19 cellular contexts compared by ENCODE assay signal in the genomic region with DNA sequence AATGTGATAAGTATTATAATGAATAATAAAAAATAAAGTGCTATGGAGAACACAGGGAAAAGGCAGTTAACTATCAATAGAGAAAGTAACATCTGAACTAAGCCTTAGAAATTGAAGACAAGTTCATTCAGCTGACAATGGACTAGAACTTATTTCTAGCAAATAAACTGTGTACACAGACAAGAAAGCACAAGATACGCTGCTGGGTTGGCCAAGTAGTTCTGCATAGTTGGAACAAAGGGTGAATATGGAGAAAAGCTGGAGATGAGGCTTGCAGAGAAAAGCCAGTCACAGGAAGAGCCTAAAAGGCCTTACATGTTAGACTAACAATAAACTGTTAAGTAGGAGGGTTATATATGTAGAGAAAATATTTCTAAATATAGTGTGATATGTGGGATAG.
DNase-seq lines count a peak whose midpoint lies in the region; ATAC-seq, FAIRE-seq and TF ChIP-seq lines count a peak whose summit lies in the region.
"Had no signal": no experiment of that assay in that cellular context is flagged by ENCODE, and none has a peak within 500 bp of the region (broad histone marks: within the 10 kb centered on the region; RNA-seq: fewer than 3 reads in every experiment).

No MANE protein-coding gene starts in this region.

- no peak overlapping the region for H3K4me2 ChIP-seq in HepG2 (ENCODE audit: low read depth, low read length)
- H3K4me2 ChIP-seq: BLaER1 treated with 17β-estradiol and CSF1 and Interleukin-3, amounts not matched to agents 10 nM and 100 nM had no signal

- no peaks in the 10 kb centered on the region for H3K9me3 Mint-ChIP-seq in dendritic cell treated with granulocyte-macrophage colony-stimulating factor and Interleukin-4, amounts not matched to agents 40 ng/mL and 50 ng/mL, for 4 days
- H3K9me3 Mint-ChIP-seq: CD8-positive, alpha-beta T cell; H9 had no signal

- no peak overlapping the region for H3K9ac ChIP-seq in HepG2 (ENCODE audit: insufficient read depth, low read depth, low read length)
- H3K9ac ChIP-seq: BLaER1 treated with 17β-estradiol and CSF1 and Interleukin-3, amounts not matched to agents 10 nM and 100 nM had no signal

- no peak for TF ChIP-seq RAD21 in HepG2 (CRISPR knock-in tag; IDR thresholded peaks at IDR 0.05)

- H3K27me3 Mint-ChIP-seq in dendritic cell treated with granulocyte-macrophage colony-stimulating factor and Interleukin-4, amounts not matched to agents 40 ng/mL and 50 ng/mL, for 4 days: no peaks in the 10 kb centered on the region
- H3K27me3 Mint-ChIP-seq: B cell had no signal

- POLR2A ChIA-PET in HepG2 (lab: Yijun Ruan, JAX): no interaction called here

- H3K36me3 Mint-ChIP-seq in dendritic cell treated with granulocyte-macrophage colony-stimulating factor and Interleukin-4, amounts not matched to agents 40 ng/mL and 50 ng/mL, for 4 days (ENCODE audit: low read depth): peaks cover 34% of the 10 kb centered on the region
- H3K36me3 Mint-ChIP-seq: CD8-positive, alpha-beta T cell had no signal

- BruUV-seq in HepG2 (replicated peaks; lab: Mats Ljungman, UMichigan): no TSS peak

- H3K79me2 ChIP-seq in HepG2 (ENCODE audit: insufficient read depth, low read length): no peaks in the 10 kb centered on the region

- FAIRE-seq in HepG2 (lab: Jason Lieb, UNC): no peak
- FAIRE-seq: GM12892, GM18507, H1 had no signal

- H3K9me3 ChIP-seq in right lobe of liver (no peaks in the 10 kb centered on the region), HepG2 (ENCODE audit: low read length) (no peaks in the 10 kb centered on the region), left lung (no peaks in the 10 kb centered on the region)
- H3K9me3 ChIP-seq: Caco-2 had no signal

- H3K27me3 ChIP-seq in right lobe of liver (no peaks in the 10 kb centered on the region), HepG2 (ENCODE audit: control insufficient read depth in 1 of 2, insufficient read depth in 2 of 2, low read length in 2 of 2) (no peaks in the 10 kb centered on the region), left lung (no peaks in the 10 kb centered on the region)
- H3K27me3 ChIP-seq: BLaER1 treated with 17β-estradiol and CSF1 and Interleukin-3, amounts not matched to agents 10 nM and 100 nM had no signal

- H3K4me3 Mint-ChIP-seq in dendritic cell treated with granulocyte-macrophage colony-stimulating factor and Interleukin-4, amounts not matched to agents 40 ng/mL and 50 ng/mL, for 4 days: no peak overlapping the region
- H3K4me3 Mint-ChIP-seq: B cell; CD8-positive, alpha-beta T cell; H9 had no signal

- H3K27ac ChIP-seq in right lobe of liver: peak overlapping the region in 1 of 3 donors; percentile 52
- no peak overlapping the region for H3K27ac ChIP-seq in HepG2 (ENCODE audit: extremely low read length, insufficient read depth, low read length)
- H3K27ac ChIP-seq in left lung: no peak overlapping the region
- H3K27ac ChIP-seq: BLaER1 treated with 17β-estradiol and CSF1 and Interleukin-3, amounts not matched to agents 10 nM and 100 nM had no signal

- no peak overlapping the region for H2AFZ ChIP-seq in HepG2 (ENCODE audit: low read length)

- TF ChIP-seq EP300 in HepG2 (IDR thresholded peaks at IDR 0.05; ENCODE audit: low read depth in 2 of 2, low read length in 2 of 2): no peak
- no peak for TF ChIP-seq EP300 in HepG2 (CRISPR knock-in tag; IDR thresholded peaks at IDR 0.05; ENCODE audit: borderline replicate concordance)

- CTCF ChIA-PET in HepG2 (lab: Yijun Ruan, JAX; ENCODE audit: low intra/inter-chr PET ratio, low total read pairs): no interaction called here

- H3K4me3 ChIP-seq in right lobe of liver (no peak overlapping the region), HepG2 (replicated peaks in 1 of 3; ENCODE audit: insufficient read depth in 1 of 3, low read depth in 2 of 3, low read length in 3 of 3) (no peak overlapping the region), left lung (no peak overlapping the region)
- H3K4me3 ChIP-seq: BLaER1 treated with 17β-estradiol and CSF1 and Interleukin-3, amounts not matched to agents 10 nM and 100 nM had no signal

- ATAC-seq in right lobe of liver (peak; percentile 21 to 64 (median 48)), HepG2 (no peak), left lung (peak; percentile 33), GM21381 (IDR thresholded peaks at IDR 0.05; ENCODE audit: unreplicated experiment) (no peak)
- no peak for ATAC-seq in activated CD4-positive, CD25-positive, alpha-beta regulatory T cell treated with anti-CD3 and anti-CD28 coated beads, Interleukin-2, amount 50 U/mL, for 24 hours
- ATAC-seq: CD8-positive, alpha-beta T cell had no signal

- H3K36me3 ChIP-seq in right lobe of liver (no peaks in the 10 kb centered on the region), HepG2 (replicated peaks in 1 of 2; ENCODE audit: control insufficient read depth in 1 of 2, insufficient read depth in 2 of 2, low read length in 2 of 2) (peaks cover 0 to 4% of the 10 kb centered on the region in 2 experiments; a peak in 1 of 5 replicates), left lung (peaks cover 0 to 19% of the 10 kb centered on the region in 2 donors)

- intact Hi-C loops in right lobe of liver (cut with DNase I) (no loop called here), HepG2 (cut with micrococcal nuclease; ENCODE audit: unreplicated experiment) (no loop called here), left lung (cut with DNase I) (no loop called here)
- intact Hi-C loops in dendritic cell treated with granulocyte-macrophage colony-stimulating factor and Interleukin-4, amounts not matched to agents 40 ng/mL and 50 ng/mL, for 4 days (cut with micrococcal nuclease): no loop called here

- 46% methylated on average over 1 of the region's 1 CpG for WGBS in right lobe of liver (ENCODE audit: insufficient coverage, low coverage, low lambda C conversion rate, missing lambda C conversion rate)
- WGBS in HepG2 (ENCODE audit: low lambda C conversion rate): 96% methylated on average over 1 of the region's 1 CpG

- H3K4me1 Mint-ChIP-seq in dendritic cell treated with granulocyte-macrophage colony-stimulating factor and Interleukin-4, amounts not matched to agents 40 ng/mL and 50 ng/mL, for 4 days (ENCODE audit: low read depth): peaks cover 5% of the 10 kb centered on the region
- H3K4me1 Mint-ChIP-seq: B cell had no signal

- peak overlapping the region; percentile 7 for H3K27ac Mint-ChIP-seq in dendritic cell treated with granulocyte-macrophage colony-stimulating factor and Interleukin-4, amounts not matched to agents 40 ng/mL and 50 ng/mL, for 4 days
- H3K27ac Mint-ChIP-seq: B cell; CD8-positive, alpha-beta T cell had no signal

- TF ChIP-seq POLR2A in right lobe of liver (IDR thresholded peaks at IDR 0.05) (no peak), HepG2 (IDR thresholded peaks at IDR 0.05; ENCODE audit: insufficient read depth in 1 of 2, low read depth in 2 of 2, low read length in 2 of 2) (no peak)

- in situ Hi-C loops in HepG2 (cut with HindIII; ENCODE audit: extremely low pct_ligation_motif_present, low pct_unique_long_range_greater_than_20kb): no loop called here

- peaks cover 0 to 23% (median 0%) of the 10 kb centered on the region in 4 donors for H3K4me1 ChIP-seq in right lobe of liver
- no peaks in the 10 kb centered on the region for H3K4me1 ChIP-seq in HepG2 (ENCODE audit: insufficient read depth, low read length)
- no peaks in the 10 kb centered on the region for H3K4me1 ChIP-seq in left lung
- H3K4me1 ChIP-seq: BLaER1 treated with 17β-estradiol and CSF1 and Interleukin-3, amounts not matched to agents 10 nM and 100 nM; Caco-2 had no signal

- H4K20me1 ChIP-seq in HepG2 (ENCODE audit: insufficient read depth, low read length): no peaks in the 10 kb centered on the region

- DNase-seq in right lobe of liver: no peak
- DNase-seq in HepG2 (ENCODE audit: low spot score): no peak
- DNase-seq in left lung: no peak
- DNase-seq in NCI-H446 treated with DMSO at 0.1 percent for 48 hours (lab: John Stamatoyannopoulos, UW): no peak
- no peak for DNase-seq in cortex of kidney (lab: John Stamatoyannopoulos, UW)
- DNase-seq: Caco-2; CD8-positive, alpha-beta T cell; DMS153; DMS79; GDM1; H9 had no signal

- TF ChIP-seq CTCF in right lobe of liver (IDR thresholded peaks at IDR 0.05) (no peak), HepG2 (CRISPR knock-in tag; IDR thresholded peaks at IDR 0.05) (no peak), left lung (IDR thresholded peaks at IDR 0.05) (no peak)

TF ChIP-seq in HepG2, 621 proteins besides CTCF, POLR2A, EP300 and RAD21 (continues in another document):
- TF ChIP-seq ZNF879 (CRISPR knock-in tag; IDR thresholded peaks at IDR 0.05) (no peak), CENPT (CRISPR knock-in tag; IDR thresholded peaks at IDR 0.05; ENCODE audit: low read depth) (no peak), ZBTB20 (CRISPR knock-in tag; IDR thresholded peaks at IDR 0.05; ENCODE audit: borderline replicate concordance, low read depth) (no peak), MIER3 (CRISPR knock-in tag; IDR thresholded peaks at IDR 0.05; ENCODE audit: borderline replicate concordance) (no peak), NFKBIZ (CRISPR knock-in tag; IDR thresholded peaks at IDR 0.05) (no peak), ZNF484 (CRISPR knock-in tag; IDR thresholded peaks at IDR 0.05; ENCODE audit: borderline replicate concordance, low read depth) (no peak), TAF1 (CRISPR knock-in tag; IDR thresholded peaks at IDR 0.05) (no peak), HNRNPUL1 (IDR thresholded peaks at IDR 0.05; ENCODE audit: low read depth, low read length) (no peak), SP4 (CRISPR knock-in tag; IDR thresholded peaks at IDR 0.05) (no peak), ATM (IDR thresholded peaks at IDR 0.05; ENCODE audit: borderline replicate concordance) (no peak), HHEX (CRISPR knock-in tag; IDR thresholded peaks at IDR 0.05) (no peak), GLI4 (CRISPR knock-in tag; IDR thresholded peaks at IDR 0.05; ENCODE audit: borderline replicate concordance) (no peak)
- TF ChIP-seq, protein P1, sequence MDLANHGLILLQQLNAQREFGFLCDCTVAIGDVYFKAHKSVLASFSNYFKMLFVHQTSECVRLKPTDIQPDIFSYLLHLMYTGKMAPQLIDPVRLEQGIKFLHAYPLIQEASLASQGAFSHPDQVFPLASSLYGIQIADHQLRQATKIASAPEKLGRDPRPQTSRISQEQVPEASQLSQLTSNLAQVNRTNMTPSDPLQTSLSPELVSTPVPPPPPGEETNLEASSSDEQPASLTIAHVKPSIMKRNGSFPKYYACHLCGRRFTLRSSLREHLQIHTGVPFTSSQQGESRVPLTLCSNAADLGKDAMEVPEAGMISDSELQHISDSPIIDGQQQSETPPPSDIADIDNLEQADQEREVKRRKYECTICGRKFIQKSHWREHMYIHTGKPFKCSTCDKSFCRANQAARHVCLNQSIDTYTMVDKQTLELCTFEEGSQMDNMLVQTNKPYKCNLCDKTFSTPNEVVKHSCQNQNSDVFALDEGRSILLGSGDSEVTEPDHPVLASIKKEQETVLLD (CRISPR knock-in tag; IDR thresholded peaks at IDR 0.05; ENCODE audit: low read depth): no peak

Comparison
In these comparisons a context has a peak if more than half of its experiments do, and no peak if none do; other contexts are left out.
1. ATAC-seq: peak in right lobe of liver (4 of 4) and left lung (single experiment); none in HepG2 (single experiment), activated CD4-positive, CD25-positive, alpha-beta regulatory T cell treated with anti-CD3 and anti-CD28 coated beads, Interleukin-2, amount 50 U/mL, for 24 hours (0 of 2) and GM21381 (single experiment).